ENCODE assay signal across 12 cellular contexts in genomic region chr7:55565693-55566092, GRCh38. TPM values are rescaled to one million over a fixed set of nuclear protein-coding genes. Genes with fewer than 3 reads are reported as not detected.
A peak's percentile ranks its signal among the peaks of the same experiment; 100 is the strongest.
DNase-seq lines count a peak whose midpoint lies in the region; ATAC-seq, FAIRE-seq and TF ChIP-seq lines count a peak whose summit lies in the region.
"Had no signal": no experiment of that assay in that cellular context is flagged by ENCODE, and none has a peak within 500 bp of the region (broad histone marks: within the 10 kb centered on the region; RNA-seq: fewer than 3 reads in every experiment).

No MANE protein-coding gene starts in this region.

- WGBS in H1 (ENCODE audit: extremely low coverage in 1 of 2, insufficient coverage in 1 of 2, insufficient read length in 1 of 2, insufficient replicate concordance in 2 of 2, low coverage in 1 of 2, low lambda C conversion rate in 2 of 2, missing lambda C conversion rate in 1 of 2), 2 experiments, result 89% methylated on average over 3 of the region's 3 CpGs; no CpG with 5 or more reads in 1 of the 2 experiments
- WGBS in transverse colon (ENCODE audit: low coverage in 1 of 2), 2 donors, result 29% methylated on average over 1 to 3 of the region's 3 CpGs
- WGBS in body of pancreas, 2 donors, result 67 to 73% methylated on average over 3 of the region's 3 CpGs

- H3K4ac ChIP-seq in H1 (replicated peaks; ENCODE audit: insufficient read length, low read depth, low read length), result peak overlapping the region; percentile 13

- H2BK20ac ChIP-seq in H1 (ENCODE audit: low read length), result no peak overlapping the region; the same call in 1 of the 2 replicates

- H3K18ac ChIP-seq in H1 (ENCODE audit: extremely low read depth, low read length), result no peak overlapping the region

- TF ChIP-seq RAD21 in H1 (IDR thresholded peaks at IDR 0.05 in 1 of 2, conservative IDR thresholded peaks at IDR 0.05 in 1 of 2; ENCODE audit: low read depth in 2 of 2, low read length in 2 of 2), result no peak

- TF ChIP-seq EP300 in H1 (IDR thresholded peaks at IDR 0.05; ENCODE audit: borderline replicate concordance in 1 of 2, low read depth in 2 of 2, low read length in 2 of 2), result no peak
- TF ChIP-seq EP300 in transverse colon (IDR thresholded peaks at IDR 0.05; ENCODE audit: low read depth), result no peak

- H4K8ac ChIP-seq in H1 (ENCODE audit: extremely low read depth, insufficient read depth, low read length), result peak overlapping the region; percentile 3; the same call in 1 of the 2 replicates

- H3K23me2 ChIP-seq in H1 (ENCODE audit: low read depth, low read length), result no peaks in the 10 kb centered on the region

- peaks cover 34% of the 10 kb centered on the region for H3K36me3 Mint-ChIP-seq in stimulated activated naive CD8-positive, alpha-beta T cell treated with anti-CD3 and anti-CD28 coated beads, Interleukin-15, Interleukin-2, amounts not matched to agents 100 ng/mL and 50 ng/mL, for 24 hours (ENCODE audit: low read depth)

- TF ChIP-seq POLR2A in H1 (IDR thresholded peaks at IDR 0.05; ENCODE audit: control extremely low read depth in 1 of 2, low read depth in 2 of 2, low read length in 2 of 2) (no peak), transverse colon (IDR thresholded peaks at IDR 0.05) (no peak), body of pancreas (IDR thresholded peaks at IDR 0.05) (no peak)

- intact Hi-C loops in transverse colon (cut with DNase I; ENCODE audit: low total_unique reads), result no loop called here
- intact Hi-C loops in body of pancreas (cut with DNase I), result no loop called here

- no peak overlapping the region for H2BK15ac ChIP-seq in H1 (ENCODE audit: low read length)

- H3K9me3 ChIP-seq in H1 (ENCODE audit: insufficient read depth in 2 of 2, low read depth in 1 of 2, low read length in 1 of 2) (no peaks in the 10 kb centered on the region; a peak in 1 of 4 replicates), transverse colon (no peaks in the 10 kb centered on the region), body of pancreas (no peaks in the 10 kb centered on the region)
- H3K9me3 ChIP-seq: SJCRH30, testis had no signal

- H4K5ac ChIP-seq in H1 (ENCODE audit: insufficient read length, low read depth, low read length), result no peak overlapping the region

- H3K27ac Mint-ChIP-seq in stimulated activated naive CD8-positive, alpha-beta T cell treated with anti-CD3 and anti-CD28 coated beads, Interleukin-15, Interleukin-2, amounts not matched to agents 100 ng/mL and 50 ng/mL, for 24 hours, result peak overlapping the region; percentile 84

- no peak overlapping the region for H3K56ac ChIP-seq in H1 (replicated peaks; ENCODE audit: insufficient read length, low read depth, low read length)

- H3K27me3 ChIP-seq in H1 (replicated peaks in 1 of 4; ENCODE audit: control insufficient read depth in 3 of 4, extremely low read depth in 1 of 4, insufficient read depth in 3 of 4, low read length in 3 of 4) (no peaks in the 10 kb centered on the region), transverse colon (no peaks in the 10 kb centered on the region), body of pancreas (no peaks in the 10 kb centered on the region)
- H3K27me3 ChIP-seq: SJCRH30, testis had no signal

- H3K4me1 Mint-ChIP-seq in stimulated activated naive CD8-positive, alpha-beta T cell treated with anti-CD3 and anti-CD28 coated beads, Interleukin-15, Interleukin-2, amounts not matched to agents 100 ng/mL and 50 ng/mL, for 24 hours (ENCODE audit: low read depth), result peaks cover 95% of the 10 kb centered on the region

- no peak for FAIRE-seq in H1 (lab: Jason Lieb, UNC)

- no peak overlapping the region for H3K23ac ChIP-seq in H1 (ENCODE audit: insufficient read length)

- TF ChIP-seq CTCF in H1 (IDR thresholded peaks at IDR 0.05; ENCODE audit: control extremely low read depth in 1 of 3, insufficient read depth in 1 of 3, low read depth in 1 of 3, low read length in 3 of 3) (no peak), transverse colon (IDR thresholded peaks at IDR 0.05) (no peak), body of pancreas (IDR thresholded peaks at IDR 0.05) (no peak)

- ATAC-seq in stimulated activated naive CD8-positive, alpha-beta T cell treated with anti-CD3 and anti-CD28 coated beads, Interleukin-15, Interleukin-2, amounts not matched to agents 100 U/mL and 50 U/mL, for 24 hours, result no peak
- ATAC-seq in body of pancreas, result no peak

- H3K14ac ChIP-seq in H1 (ENCODE audit: insufficient read length), result no peak overlapping the region

- peak overlapping the region; percentile 37; the same call in 1 of the 2 replicates for H2BK5ac ChIP-seq in H1 (ENCODE audit: low read depth, low read length)

- H3K79me2 ChIP-seq in H1 (ENCODE audit: control insufficient read depth in 1 of 2, insufficient read depth in 2 of 2, low read length in 2 of 2), result peaks cover 27 to 98% of the 10 kb centered on the region in 2 experiments

- peak overlapping the region; percentile 55; the same call in 1 of the 2 replicates for H2AK5ac ChIP-seq in H1 (ENCODE audit: low read depth, low read length)

- CTCF ChIA-PET in H1 (lab: Charles Lee; ENCODE audit: partially characterized antibody), result interaction anchor here (0.7 to 1.4 kb wide), 3 partner anchors 27 to 286 kb away, joined by 3 to 6 read pairs (median 4); no protein-coding TSS in a partner anchor

- H3K36me3 ChIP-seq in H1 (ENCODE audit: control insufficient read depth in 2 of 4, insufficient read depth in 4 of 4, low read length in 3 of 4) (peaks cover 0 to 2% (median 0%) of the 10 kb centered on the region in 4 experiments; a peak in 1 of 8 replicates), transverse colon (no peaks in the 10 kb centered on the region), body of pancreas (replicated peaks in 1 of 2; ENCODE audit: insufficient read depth in 1 of 2, low read depth in 2 of 2) (no peaks in the 10 kb centered on the region)

- no peaks in the 10 kb centered on the region for H3K9me3 Mint-ChIP-seq in stimulated activated naive CD8-positive, alpha-beta T cell treated with anti-CD3 and anti-CD28 coated beads, Interleukin-15, Interleukin-2, amounts not matched to agents 100 ng/mL and 50 ng/mL, for 24 hours

- POLR2A ChIA-PET in H1 (lab: Charles Lee; ENCODE audit: partially characterized antibody), result interaction anchor here (3.0 kb wide), 1 partner anchor 11 kb away, joined by 11 read pairs; no protein-coding TSS in a partner anchor

- H3K4me3 ChIP-seq in H1 (ENCODE audit: extremely low read depth in 1 of 4, insufficient read depth in 2 of 4, low read depth in 3 of 4, low read length in 4 of 4), result no peak overlapping the region
- H3K4me3 ChIP-seq in transverse colon, result no peak overlapping the region
- no peak overlapping the region for H3K4me3 ChIP-seq in body of pancreas
- H3K4me3 ChIP-seq: SJCRH30, testis had no signal

- H3K4me1 ChIP-seq in H1 (replicated peaks in 1 of 4; ENCODE audit: control insufficient read depth in 3 of 4, insufficient read depth in 4 of 4, low read length in 3 of 4), result peaks cover 2 to 27% (median 25%) of the 10 kb centered on the region in 4 experiments; a peak in 6 of 7 replicates
- H3K4me1 ChIP-seq in transverse colon, result peaks cover 17 to 61% (median 34%) of the 10 kb centered on the region in 4 donors
- H3K4me1 ChIP-seq in body of pancreas, result peaks cover 28% of the 10 kb centered on the region
- H3K4me1 ChIP-seq: SJCRH30 had no signal

- no peak for DNase-seq in stimulated activated naive CD8-positive, alpha-beta T cell treated with anti-CD3 and anti-CD28 coated beads, Interleukin-15, Interleukin-2, amounts not matched to agents 100 U/mL and 50 U/mL, for 24 hours
- DNase-seq in NCI-H748 treated with DMSO at 0.1 percent for 48 hours (lab: John Stamatoyannopoulos, UW) (peak; percentile 38), H1 (ENCODE audit: low read depth in 1 of 2, low spot score in 2 of 2) (no peak), transverse colon (no peak), COLO668 (lab: John Stamatoyannopoulos, UW; ENCODE audit: unreplicated experiment) (no peak), body of pancreas (no peak)
- DNase-seq in stimulated activated naive CD4-positive, alpha-beta T cell treated with Interleukin-2 at 50 U/mL for 16 hours (lab: John Stamatoyannopoulos, UW), result no peak
- DNase-seq: GOT3, NCI-H510A, SJCRH30, testis had no signal

- H2BK12ac ChIP-seq in H1 (ENCODE audit: low read depth, low read length), result no peak overlapping the region

- no peak overlapping the region for H2BK120ac ChIP-seq in H1 (replicated peaks; ENCODE audit: low read depth, low read length)

- H3K79me1 ChIP-seq in H1 (ENCODE audit: low read depth, low read length), result peaks cover 20% of the 10 kb centered on the region

- H3K9ac ChIP-seq in H1 (replicated peaks in 1 of 4; ENCODE audit: extremely low read depth in 1 of 4, low read depth in 3 of 4, low read length in 3 of 4), result no peak overlapping the region

- peak overlapping the region; percentile 61 for H3K4me3 Mint-ChIP-seq in stimulated activated naive CD8-positive, alpha-beta T cell treated with anti-CD3 and anti-CD28 coated beads, Interleukin-15, Interleukin-2, amounts not matched to agents 100 ng/mL and 50 ng/mL, for 24 hours

- in situ Hi-C loops in transverse colon (cut with MboI; ENCODE audit: low pct_ligation_motif_present in 1 of 4, low pct_unique_long_range_greater_than_20kb in 1 of 4, low sequenced_read_pairs in 3 of 4), result no loop called here

- peaks cover 2 to 10% of the 10 kb centered on the region in 2 experiments for H4K20me1 ChIP-seq in H1 (replicated peaks in 1 of 2; ENCODE audit: control insufficient read depth in 1 of 2, insufficient read depth in 2 of 2, low read length in 2 of 2)

- no peaks in the 10 kb centered on the region for H3K27me3 Mint-ChIP-seq in stimulated activated naive CD8-positive, alpha-beta T cell treated with anti-CD3 and anti-CD28 coated beads, Interleukin-15, Interleukin-2, amounts not matched to agents 100 ng/mL and 50 ng/mL, for 24 hours

- no peak overlapping the region; a peak in 1 of 4 replicates for H3K4me2 ChIP-seq in H1 (ENCODE audit: insufficient read depth in 1 of 2, low read depth in 2 of 2, low read length in 2 of 2)

- H2AFZ ChIP-seq in H1 (ENCODE audit: low read length), result no peak overlapping the region

- H4K91ac ChIP-seq in H1 (replicated peaks; ENCODE audit: insufficient read length, low read length), result no peak overlapping the region

- no peak overlapping the region for H3K27ac ChIP-seq in H1 (ENCODE audit: low read depth, low read length)
- H3K27ac ChIP-seq in transverse colon, result peak overlapping the region; percentile 25 to 55 (median 31)
- no peak overlapping the region for H3K27ac ChIP-seq in body of pancreas
- H3K27ac ChIP-seq: SJCRH30, testis had no signal

TF ChIP-seq in H1, 55 proteins besides CTCF, POLR2A, EP300 and RAD21 (continues in another document):
- TF ChIP-seq YY1 (IDR thresholded peaks at IDR 0.05; ENCODE audit: low read depth, low read length), result no peak

RNA-seq across cellular contexts. Expression of gene VOPP1, which starts 6.6 kb away (rescaled TPM):
- 82.7 and 83.0 TPM in 2 replicates for total RNA-seq in H1 (2021; fragmentation: NEBNext Ultra II Directional; extraction: Animal tissue kit (Norgen Biotek cat#: 25700))
- polyA plus RNA-seq in H1 (2011; rRNA removed), result 44.7 and 58.8 TPM in 2 replicates
- 44.9 TPM for polyA plus RNA-seq in H1 (2011; cell fraction: cytosol; rRNA removed)
- polyA plus RNA-seq in H1 (2011; cell fraction: nucleus; rRNA removed), result 53.3 TPM
- 59.8 to 62.7 TPM (median 62.1 TPM) in 4 replicates for polyA plus RNA-seq in H1 (2012, experiment 1 of 2)
- polyA plus RNA-seq in H1 (2012, experiment 2 of 2), result 74.8 TPM
- 47.6 TPM for polyA plus RNA-seq in H1 (2013, experiment 1 of 2)
- polyA plus RNA-seq in H1 (2013, experiment 2 of 2), result 51.6 TPM
- 76.2 and 81.0 TPM in 2 replicates for polyA minus RNA-seq in H1 (2011; rRNA and poly(A)+ RNA removed)
- polyA minus RNA-seq in H1 (2011; cell fraction: cytosol; rRNA and poly(A)+ RNA removed), result 51.9 TPM
- polyA minus RNA-seq in H1 (2011; cell fraction: nucleus; rRNA and poly(A)+ RNA removed), result 53.8 TPM
- total RNA-seq in transverse colon (10 to 100 TPM; 22.1 to 79.2 (median 73.9) TPM), body of pancreas (10 to 100 TPM; 25.1 to 30.6 TPM)

Comparison
In these comparisons a context has a peak if more than half of its experiments do, and no peak if none do; other contexts are left out.
1. H3K27ac ChIP-seq: peak in transverse colon (4 of 4); none in H1 (single experiment) and body of pancreas (0 of 4).